9 cellular contexts compared by ENCODE assay signal in the genomic region with DNA sequence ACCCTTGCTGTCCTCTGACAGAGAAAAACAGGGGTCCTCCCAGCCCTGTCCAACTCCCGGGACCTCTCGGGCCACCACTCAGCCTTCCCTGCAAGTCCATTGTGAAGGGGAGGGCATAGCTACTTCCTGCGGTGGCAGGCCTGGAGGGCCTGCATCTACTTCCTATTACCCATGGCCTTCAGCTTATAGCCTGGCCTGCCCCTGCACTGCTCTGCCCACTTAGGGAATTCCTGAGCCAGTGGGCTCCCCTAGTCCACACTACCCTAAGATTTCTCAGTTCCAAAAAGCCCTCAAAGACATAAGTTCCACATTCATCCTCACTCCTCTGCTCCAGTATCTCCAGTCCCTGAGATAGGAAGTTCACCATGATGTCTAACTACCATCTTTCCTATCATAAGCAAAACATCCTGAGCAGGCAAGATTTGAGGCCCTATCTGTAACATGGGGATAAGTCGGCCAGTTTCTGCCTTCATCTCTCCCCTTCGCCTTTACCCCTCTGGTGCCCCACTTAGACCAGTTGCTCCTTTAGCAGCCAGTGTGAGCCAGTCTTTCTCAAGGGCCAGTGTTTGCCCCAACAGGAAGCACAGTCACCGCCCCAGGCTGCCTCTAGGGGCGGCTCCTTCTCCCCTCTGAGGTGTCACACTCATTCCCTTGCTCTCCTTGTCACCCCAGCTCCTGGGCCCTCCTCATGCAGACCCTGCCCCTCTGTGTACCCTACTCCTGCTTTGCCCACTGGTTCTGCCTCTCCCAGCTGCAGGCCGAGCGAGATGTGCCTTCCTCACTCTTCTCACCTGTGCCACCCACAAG. TPM values are rescaled to one million over a fixed set of nuclear protein-coding genes. Genes with fewer than 3 reads are reported as not detected.
A peak's percentile ranks its signal among the peaks of the same experiment; 100 is the strongest.
DNase-seq lines count a peak whose midpoint lies in the region; ATAC-seq and TF ChIP-seq lines count a peak whose summit lies in the region.
"Had no signal": no experiment of that assay in that cellular context is flagged by ENCODE, and none has a peak within 500 bp of the region (broad histone marks: within the 10 kb centered on the region; RNA-seq: fewer than 3 reads in every experiment).

No MANE protein-coding gene starts in this region.

- peak overlapping the region; percentile 98 for H3K27ac ChIP-seq in Karpas-422 (ENCODE audit: low read length)

- peak overlapping the region; percentile 70 for H3K9ac ChIP-seq in Karpas-422 (ENCODE audit: low read length)

- peak; percentile 12 to 25 for ATAC-seq in activated T-cell treated with anti-CD3 and anti-CD28 coated beads, Interleukin-2, amount 50 U/mL, for 4 hours
- peak; percentile 69 for ATAC-seq in stimulated activated effector memory CD8-positive, alpha-beta T cell treated with anti-CD3 and anti-CD28 coated beads, Interleukin-12 subunit alpha, Interleukin-12 subunit beta, amount 100 ng/mL, for 72 hours

- peak overlapping the region; percentile 60 for H3K4me3 ChIP-seq in Karpas-422 (ENCODE audit: low read length)
- no peak overlapping the region for H3K4me3 ChIP-seq in fibroblast of villous mesenchyme (ENCODE audit: low read depth, low read length)
- H3K4me3 ChIP-seq: mucosa of descending colon had no signal

- H3K4me3 Mint-ChIP-seq in activated T-cell treated with anti-CD3 and anti-CD28 coated beads, Interleukin-2, amount 50 U/mL, for 4 hours: peak overlapping the region; percentile 63
- H3K4me3 Mint-ChIP-seq in stimulated activated effector memory CD8-positive, alpha-beta T cell treated with anti-CD3 and anti-CD28 coated beads, Interleukin-12 subunit alpha, Interleukin-12 subunit beta, amount 100 ng/mL, for 72 hours: peak overlapping the region; percentile 98

- H2AFZ ChIP-seq in Karpas-422 (ENCODE audit: low read length): no peak overlapping the region

- H3K36me3 ChIP-seq in Karpas-422 (ENCODE audit: insufficient read depth, low read length): 0 out of 2 replicates have a peak, but pooled peaks cover 3% of the 10 kb centered on the region

- H3K4me2 ChIP-seq in Karpas-422 (ENCODE audit: low read depth, low read length, poor library complexity, severe bottlenecking): peak overlapping the region; percentile 89

- peak; percentile 35 for TF ChIP-seq CTCF in fibroblast of villous mesenchyme (IDR thresholded peaks at IDR 0.05; ENCODE audit: insufficient read depth, low read depth, low read length)

- peaks cover 95% of the 10 kb centered on the region for H3K4me1 Mint-ChIP-seq in activated T-cell treated with anti-CD3 and anti-CD28 coated beads, Interleukin-2, amount 50 U/mL, for 4 hours (ENCODE audit: low read depth)
- peaks cover 95% of the 10 kb centered on the region for H3K4me1 Mint-ChIP-seq in stimulated activated effector memory CD8-positive, alpha-beta T cell treated with anti-CD3 and anti-CD28 coated beads, Interleukin-12 subunit alpha, Interleukin-12 subunit beta, amount 100 ng/mL, for 72 hours

- no peaks in the 10 kb centered on the region for H3K9me3 ChIP-seq in Karpas-422 (ENCODE audit: low read length)
- H3K9me3 ChIP-seq: mucosa of descending colon had no signal

- DNase-seq in CD1c-positive myeloid dendritic cell (ENCODE audit: extremely low spot score): peak; percentile 58
- peak; percentile 84 for DNase-seq in Karpas-422
- peak; percentile 39 for DNase-seq in activated T-cell treated with anti-CD3 and anti-CD28 coated beads, Interleukin-2, amount 50 U/mL, for 4 hours
- no peak for DNase-seq in fibroblast of villous mesenchyme (ENCODE audit: low read depth)
- DNase-seq in stimulated activated effector memory CD8-positive, alpha-beta T cell treated with anti-CD3 and anti-CD28 coated beads, Interleukin-12 subunit alpha, Interleukin-12 subunit beta, amount 100 ng/mL, for 72 hours (ENCODE audit: low spot score in 2 of 2): peak; percentile 53 to 76
- DNase-seq in NCI-H1092 treated with DMSO at 0.1 percent for 48 hours (lab: John Stamatoyannopoulos, UW): no peak
- DNase-seq in NCI-H524 treated with DMSO at 0.1 percent for 48 hours (lab: John Stamatoyannopoulos, UW): no peak
- no peak for DNase-seq in NCI-H1417 treated with DMSO at 0.1 percent for 48 hours (lab: John Stamatoyannopoulos, UW)

- no peaks in the 10 kb centered on the region for H3K9me2 ChIP-seq in Karpas-422 (replicated peaks; ENCODE audit: insufficient read depth, low read length)

- no peaks in the 10 kb centered on the region for H3K27me3 ChIP-seq in Karpas-422 (ENCODE audit: low read length)

- peaks cover 95% of the 10 kb centered on the region for H3K79me2 ChIP-seq in Karpas-422 (ENCODE audit: low read length)

- peak overlapping the region; percentile 99 for H3K27ac Mint-ChIP-seq in stimulated activated effector memory CD8-positive, alpha-beta T cell treated with anti-CD3 and anti-CD28 coated beads, Interleukin-12 subunit alpha, Interleukin-12 subunit beta, amount 100 ng/mL, for 72 hours

- H3K4me1 ChIP-seq in Karpas-422 (ENCODE audit: low read length): peaks cover 92% of the 10 kb centered on the region

- H3K36me3 Mint-ChIP-seq in activated T-cell treated with anti-CD3 and anti-CD28 coated beads, Interleukin-2, amount 50 U/mL, for 4 hours (ENCODE audit: insufficient read depth): peaks cover 16% of the 10 kb centered on the region
- H3K36me3 Mint-ChIP-seq in stimulated activated effector memory CD8-positive, alpha-beta T cell treated with anti-CD3 and anti-CD28 coated beads, Interleukin-12 subunit alpha, Interleukin-12 subunit beta, amount 100 ng/mL, for 72 hours: peaks cover 94% of the 10 kb centered on the region

- H3K27me3 Mint-ChIP-seq in activated T-cell treated with anti-CD3 and anti-CD28 coated beads, Interleukin-2, amount 50 U/mL, for 4 hours (ENCODE audit: low read depth): no peaks in the 10 kb centered on the region

- H3K9me3 Mint-ChIP-seq in activated T-cell treated with anti-CD3 and anti-CD28 coated beads, Interleukin-2, amount 50 U/mL, for 4 hours: no peaks in the 10 kb centered on the region
- H3K9me3 Mint-ChIP-seq in stimulated activated effector memory CD8-positive, alpha-beta T cell treated with anti-CD3 and anti-CD28 coated beads, Interleukin-12 subunit alpha, Interleukin-12 subunit beta, amount 100 ng/mL, for 72 hours: no peaks in the 10 kb centered on the region

- 0 out of 2 replicates have a peak, but pooled peaks cover 4% of the 10 kb centered on the region for H4K20me1 ChIP-seq in Karpas-422 (ENCODE audit: insufficient read depth, low read depth, low read length)

RNA-seq across cellular contexts. Expression of a gene that starts 10.9 kb away (rescaled TPM):
- 36.2 and 54.8 TPM in 2 replicates for total RNA-seq in Karpas-422 (2014; rRNA removed; shearing (Covaris generic); ENCODE audit: low replicate concordance)
- 100 to 1,000 TPM; 168 to 199 (median 199) TPM for total RNA-seq in activated T-cell treated with anti-CD3 and anti-CD28 coated beads, Interleukin-2, amount 50 U/mL, for 4 hours
- total RNA-seq in fibroblast of villous mesenchyme: 39.9 and 47.9 TPM in 2 replicates

RNA-seq across cellular contexts. Expression of a gene that starts 35.7 kb away (rescaled TPM):
- total RNA-seq in Karpas-422 (2014; rRNA removed; shearing (Covaris generic); ENCODE audit: low replicate concordance): 21.5 and 21.9 TPM in 2 replicates
- 1 to 10 TPM; 4.0 to 5.2 (median 5.0) TPM for total RNA-seq in activated T-cell treated with anti-CD3 and anti-CD28 coated beads, Interleukin-2, amount 50 U/mL, for 4 hours
- total RNA-seq in fibroblast of villous mesenchyme: 10.6 and 19.4 TPM in 2 replicates

RNA-seq across cellular contexts. Expression of a gene that starts 50.1 kb away (rescaled TPM):
- 4.4 and 11.9 TPM in 2 replicates for total RNA-seq in Karpas-422 (2014; rRNA removed; shearing (Covaris generic); ENCODE audit: low replicate concordance)
- total RNA-seq in activated T-cell treated with anti-CD3 and anti-CD28 coated beads, Interleukin-2, amount 50 U/mL, for 4 hours: 1 to 10 TPM in 1 of 3 donors, under 1 TPM in 2; 0.55 to 1.3 (median 0.66) TPM
- total RNA-seq in fibroblast of villous mesenchyme: 3.2 and 9.1 TPM in 2 replicates

Comparison
In these comparisons a context has a peak if more than half of its experiments do, and no peak if none do; other contexts are left out.
1. DNase-seq: peak in CD1c-positive myeloid dendritic cell (single experiment), Karpas-422 (single experiment), activated T-cell treated with anti-CD3 and anti-CD28 coated beads, Interleukin-2, amount 50 U/mL, for 4 hours (single experiment) and stimulated activated effector memory CD8-positive, alpha-beta T cell treated with anti-CD3 and anti-CD28 coated beads, Interleukin-12 subunit alpha, Interleukin-12 subunit beta, amount 100 ng/mL, for 72 hours (2 of 2); none in fibroblast of villous mesenchyme (single experiment), NCI-H1092 treated with DMSO at 0.1 percent for 48 hours (single experiment), NCI-H524 treated with DMSO at 0.1 percent for 48 hours (single experiment) and NCI-H1417 treated with DMSO at 0.1 percent for 48 hours (single experiment).